In the genomic region with DNA sequence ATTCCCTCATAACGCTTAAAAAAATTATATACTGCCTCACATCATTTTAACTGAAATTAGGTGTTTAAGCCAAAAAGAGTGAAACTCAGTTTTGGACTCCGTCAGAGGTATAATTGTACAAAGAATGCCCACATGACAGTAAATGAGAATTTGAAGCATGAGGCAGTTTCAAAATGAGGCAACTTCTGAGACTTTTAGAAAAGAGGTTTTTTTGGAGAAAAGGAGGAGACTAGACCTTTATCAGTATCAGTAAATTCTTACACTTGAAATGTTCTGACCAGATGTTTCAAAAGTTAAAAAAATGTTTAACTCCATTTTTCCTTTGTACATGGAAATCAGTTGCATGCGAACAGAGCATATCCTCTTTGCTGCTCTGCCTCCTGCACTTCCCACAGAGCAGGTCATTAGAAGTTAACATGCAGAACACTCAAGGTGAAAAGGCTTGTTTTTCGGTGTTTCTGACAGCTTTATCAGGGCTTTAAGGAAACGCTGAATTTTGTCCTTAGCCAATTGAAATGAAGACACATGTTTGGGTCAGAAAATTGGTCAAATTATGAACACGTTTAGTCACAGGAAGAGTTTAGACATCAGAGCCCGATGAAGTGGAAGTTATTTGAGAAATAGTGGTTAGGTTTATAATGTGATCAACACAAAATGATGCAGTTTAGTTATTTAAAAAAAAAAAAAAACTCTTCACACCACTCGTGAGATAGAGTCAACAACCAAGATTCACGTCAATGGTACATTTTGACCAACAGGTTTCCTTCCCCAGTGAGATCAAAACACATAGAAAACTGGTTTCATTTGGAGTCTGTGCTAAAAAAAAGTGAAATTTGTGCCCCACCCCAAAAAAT, we compare ENCODE assay signal across 10 cellular contexts. TPM values are rescaled to one million over a fixed set of nuclear protein-coding genes. Genes with fewer than 3 reads are reported as not detected.
DNase-seq lines count a peak whose midpoint lies in the region; ATAC-seq and TF ChIP-seq lines count a peak whose summit lies in the region.
"Had no signal": no experiment of that assay in that cellular context is flagged by ENCODE, and none has a peak within 500 bp of the region (broad histone marks: within the 10 kb centered on the region; RNA-seq: fewer than 3 reads in every experiment).

No MANE protein-coding gene starts in this region.

- no peak for TF ChIP-seq RAD21 in SK-N-SH (IDR thresholded peaks at IDR 0.05; ENCODE audit: low read length)

- H3K36me3 ChIP-seq in SK-N-SH (replicated peaks in 1 of 2; ENCODE audit: control insufficient read depth in 1 of 2, insufficient read depth in 2 of 2, low read length in 1 of 2): peaks cover 12 to 38% of the 10 kb centered on the region in 2 experiments
- peaks cover 8% of the 10 kb centered on the region for H3K36me3 ChIP-seq in smooth muscle cell (ENCODE audit: low read depth)

- no peaks in the 10 kb centered on the region for H3K27me3 ChIP-seq in SK-N-SH (ENCODE audit: insufficient read depth)
- H3K27me3 ChIP-seq in smooth muscle cell (ENCODE audit: low read depth): no peaks in the 10 kb centered on the region

- CTCF ChIA-PET in SK-N-SH (lab: Yijun Ruan, JAX): interaction anchor here (0.6 to 2.0 kb wide), 3 partner anchors 11 to 1119 kb away, joined by 3 to 12 read pairs (median 3); no protein-coding TSS in a partner anchor
- CTCF ChIA-PET in activated CD4-positive, alpha-beta memory T cell treated with anti-CD3 and anti-CD28 coated beads, Interleukin-2, amount 10 ng/mL, durations not matched to agents 7 days and 5 days (lab: Charles Lee): interaction anchor here (0.5 to 2.0 kb wide), 4 partner anchors 9 to 742 kb away, joined by 3 to 12 read pairs (median 4); partner anchors contain the start of gene PIK3R1

- H3K4me3 Mint-ChIP-seq in activated CD4-positive, alpha-beta memory T cell treated with anti-CD3 and anti-CD28 coated beads, Interleukin-2, amount 10 ng/mL, durations not matched to agents 7 days and 5 days: peak overlapping the region; percentile 45

- no peak for TF ChIP-seq EP300 in SK-N-SH (IDR thresholded peaks at IDR 0.05; ENCODE audit: borderline replicate concordance in 1 of 2, low read depth in 1 of 2, low read length in 1 of 2)

- no peaks in the 10 kb centered on the region for H3K9me2 ChIP-seq in SK-N-SH

- DNase-seq in SK-N-SH (no peak), smooth muscle cell (lab: John Stamatoyannopoulos, UW; ENCODE audit: unreplicated experiment) (no peak), SKM-1 treated with dmso at 0.1 percent for 144 hours (lab: John Stamatoyannopoulos, UW; ENCODE audit: unreplicated experiment) (no peak), NCI-H146 treated with DMSO at 0.1 percent for 48 hours (lab: John Stamatoyannopoulos, UW; ENCODE audit: unreplicated experiment) (no peak), SKM-1 (lab: John Stamatoyannopoulos, UW; ENCODE audit: unreplicated experiment) (no peak)
- DNase-seq in activated CD4-positive, alpha-beta memory T cell treated with anti-CD3 and anti-CD28 coated beads, Interleukin-2, amount 10 ng/mL, durations not matched to agents 7 days and 5 days: no peak
- DNase-seq: NCI-H524 treated with DMSO at 0.1 percent for 48 hours had no signal

- peaks cover 3% of the 10 kb centered on the region; the same call in 1 of the 2 replicates for H3K79me2 ChIP-seq in SK-N-SH (ENCODE audit: insufficient read depth)
- H3K79me2 ChIP-seq in smooth muscle cell (ENCODE audit: low read depth): peaks cover 13% of the 10 kb centered on the region

- H3F3A ChIP-seq in SK-N-SH (replicated peaks; ENCODE audit: insufficient read depth) (no peaks in the 10 kb centered on the region), smooth muscle cell (ENCODE audit: low read depth) (no peaks in the 10 kb centered on the region)

- whole genome bisulfite sequencing in SK-N-SH (ENCODE audit: low lambda C conversion rate): 95% methylated on average over 9 of the region's 9 CpGs
- 91% methylated on average over 9 of the region's 9 CpGs for WGBS in smooth muscle cell (ENCODE audit: low lambda C conversion rate)

- H3K4me1 ChIP-seq in SK-N-SH (ENCODE audit: control insufficient read depth in 1 of 2, insufficient read depth in 2 of 2, low read depth in 1 of 2, low read length in 1 of 2) (peaks cover 6 to 22% of the 10 kb centered on the region in 2 experiments; a peak in 3 of 4 replicates), smooth muscle cell (ENCODE audit: low read depth) (peaks cover 1% of the 10 kb centered on the region)

- ATAC-seq in SK-N-SH treated with all-trans-retinoic acid at 6 μM for 48 hours: no peak
- ATAC-seq in HG02623 (IDR thresholded peaks at IDR 0.05; ENCODE audit: unreplicated experiment): peak; percentile 38

- peak overlapping the region in 1 of 2 experiments; percentile 80; a peak in 2 of 4 replicates for H3K27ac ChIP-seq in SK-N-SH (ENCODE audit: low read depth in 2 of 2, low read length in 1 of 2)
- H3K27ac ChIP-seq in smooth muscle cell (ENCODE audit: low read depth): peak overlapping the region; percentile 7
- H3K27ac ChIP-seq: 22Rv1 had no signal

- H3K27me3 Mint-ChIP-seq in activated CD4-positive, alpha-beta memory T cell treated with anti-CD3 and anti-CD28 coated beads, Interleukin-2, amount 10 ng/mL, durations not matched to agents 7 days and 5 days: no peaks in the 10 kb centered on the region

- TF ChIP-seq CTCF in SK-N-SH (IDR thresholded peaks at IDR 0.05) (no peak), smooth muscle cell (IDR thresholded peaks at IDR 0.05; ENCODE audit: borderline replicate concordance, insufficient read depth, poor library complexity, severe bottlenecking) (no peak)

- H3K9ac ChIP-seq in SK-N-SH: no peak overlapping the region
- H3K9ac ChIP-seq in smooth muscle cell (ENCODE audit: low read depth): no peak overlapping the region

- peaks cover 50% of the 10 kb centered on the region for H3K36me3 Mint-ChIP-seq in activated CD4-positive, alpha-beta memory T cell treated with anti-CD3 and anti-CD28 coated beads, Interleukin-2, amount 10 ng/mL, durations not matched to agents 7 days and 5 days (ENCODE audit: low read depth)

- H4K20me1 ChIP-seq in SK-N-SH (ENCODE audit: insufficient read depth) (peaks cover 7% of the 10 kb centered on the region; the same call in 1 of the 2 replicates), smooth muscle cell (ENCODE audit: low read depth) (no peaks in the 10 kb centered on the region)

- peak overlapping the region; percentile 94 for H3K27ac Mint-ChIP-seq in activated CD4-positive, alpha-beta memory T cell treated with anti-CD3 and anti-CD28 coated beads, Interleukin-2, amount 10 ng/mL, durations not matched to agents 7 days and 5 days

- peaks cover 87% of the 10 kb centered on the region for H3K4me1 Mint-ChIP-seq in activated CD4-positive, alpha-beta memory T cell treated with anti-CD3 and anti-CD28 coated beads, Interleukin-2, amount 10 ng/mL, durations not matched to agents 7 days and 5 days

- POLR2A ChIA-PET in SK-N-SH (lab: Yijun Ruan, JAX): no interaction called here
- POLR2A ChIA-PET in activated CD4-positive, alpha-beta memory T cell treated with anti-CD3 and anti-CD28 coated beads, Interleukin-2, amount 10 ng/mL, durations not matched to agents 7 days and 5 days (lab: Charles Lee): interaction anchor here (0.6 to 1.8 kb wide), 3 partner anchors 59 to 188 kb away, joined by 3 to 9 read pairs (median 3); partner anchors contain the start of gene PIK3R1

- H3K4me3 ChIP-seq in SK-N-SH (ENCODE audit: low read depth in 2 of 2, low read length in 1 of 2) (no peak overlapping the region), smooth muscle cell (no peak overlapping the region)

- H3K9me3 ChIP-seq in SK-N-SH (no peaks in the 10 kb centered on the region), smooth muscle cell (replicated peaks; ENCODE audit: low read depth) (no peaks in the 10 kb centered on the region)

- H3K4me2 ChIP-seq in SK-N-SH (no peak overlapping the region), smooth muscle cell (no peak overlapping the region)

- H2AFZ ChIP-seq in SK-N-SH (ENCODE audit: low read depth) (no peak overlapping the region), smooth muscle cell (ENCODE audit: low read depth) (no peak overlapping the region)

- H3K9me3 Mint-ChIP-seq in activated CD4-positive, alpha-beta memory T cell treated with anti-CD3 and anti-CD28 coated beads, Interleukin-2, amount 10 ng/mL, durations not matched to agents 7 days and 5 days: no peaks in the 10 kb centered on the region

TF ChIP-seq in SK-N-SH treated with all-trans-retinoic acid at 6 μM for 48 hours, 23 proteins besides CTCF, POLR2A, EP300 and RAD21 (continues in another document):
- peak; percentile 22; the same call in 1 of the 2 replicates for TF ChIP-seq ISL1 (CRISPR knock-in tag; IDR thresholded peaks at IDR 0.05)

TF ChIP-seq in SK-N-SH, 30 proteins besides CTCF, POLR2A, EP300 and RAD21:
- TF ChIP-seq, protein P1, sequence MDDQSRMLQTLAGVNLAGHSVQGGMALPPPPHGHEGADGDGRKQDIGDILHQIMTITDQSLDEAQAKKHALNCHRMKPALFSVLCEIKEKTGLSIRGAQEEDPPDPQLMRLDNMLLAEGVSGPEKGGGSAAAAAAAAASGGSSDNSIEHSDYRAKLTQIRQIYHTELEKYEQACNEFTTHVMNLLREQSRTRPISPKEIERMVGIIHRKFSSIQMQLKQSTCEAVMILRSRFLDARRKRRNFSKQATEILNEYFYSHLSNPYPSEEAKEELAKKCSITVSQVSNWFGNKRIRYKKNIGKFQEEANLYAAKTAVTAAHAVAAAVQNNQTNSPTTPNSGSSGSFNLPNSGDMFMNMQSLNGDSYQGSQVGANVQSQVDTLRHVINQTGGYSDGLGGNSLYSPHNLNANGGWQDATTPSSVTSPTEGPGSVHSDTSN (IDR thresholded peaks at IDR 0.05): no peak
- no peak for TF ChIP-seq YY1 (IDR thresholded peaks at IDR 0.05; ENCODE audit: low read depth)

RNA-seq across cellular contexts. Expression of gene PIK3R1, which starts 59.5 kb away (rescaled TPM):
- 2.0 and 2.7 TPM in 2 replicates for polyA plus RNA-seq in SK-N-SH (2012; rRNA removed)
- 2.5 and 2.7 TPM in 2 replicates for polyA plus RNA-seq in SK-N-SH (2012; cell fraction: cytosol; rRNA removed)
- polyA plus RNA-seq in SK-N-SH (2012; cell fraction: nucleus; rRNA removed): 2.2 and 3.9 TPM in 2 replicates
- 10 to 100 TPM; 83.1 to 86.4 TPM for total RNA-seq in activated CD4-positive, alpha-beta memory T cell treated with anti-CD3 and anti-CD28 coated beads, Interleukin-2, amount 10 ng/mL, durations not matched to agents 7 days and 5 days
- total RNA-seq in smooth muscle cell: 33.2 and 63.6 TPM in 2 replicates
- 5.3 and 7.5 TPM in 2 replicates for polyA plus RNA-seq in smooth muscle cell
